Comparison of ENCODE assay signal across 17 cellular contexts in the genomic region with DNA sequence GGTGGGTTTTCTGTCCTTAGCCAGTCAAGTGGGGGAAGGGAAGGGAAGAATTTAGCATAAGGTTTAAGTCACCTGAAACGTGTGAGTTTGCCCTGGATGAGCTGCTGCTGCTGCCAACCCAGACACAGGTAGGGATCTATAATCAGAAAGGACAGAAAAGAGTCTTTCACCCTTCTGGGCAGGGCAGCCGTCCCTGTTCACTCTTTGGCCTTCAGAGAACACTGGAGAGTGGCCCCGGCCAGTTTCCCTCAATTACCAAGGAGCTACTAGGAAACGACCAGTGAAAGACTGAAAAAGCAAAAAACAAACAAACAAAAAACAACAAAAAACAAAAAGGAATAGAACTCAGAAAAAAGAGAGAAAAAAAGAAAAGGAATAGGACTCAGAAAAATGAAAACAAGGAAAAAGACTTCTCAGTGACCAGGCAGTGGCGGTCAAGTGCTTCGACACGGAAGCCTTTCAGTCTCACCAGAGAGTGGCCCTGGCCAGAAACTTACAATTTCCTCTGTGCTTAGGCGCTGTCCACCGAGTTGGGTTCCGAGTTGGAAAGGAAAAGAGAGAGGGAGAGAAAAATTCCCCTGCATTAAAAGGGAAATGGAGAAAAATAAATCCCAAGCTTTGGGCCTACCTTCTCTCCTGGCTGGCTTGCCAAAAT. TPM values are rescaled to one million over a fixed set of nuclear protein-coding genes. Genes with fewer than 3 reads are reported as not detected.
DNase-seq lines count a peak whose midpoint lies in the region; ATAC-seq lines count a peak whose summit lies in the region.
"Had no signal": no experiment of that assay in that cellular context is flagged by ENCODE, and none has a peak within 500 bp of the region (broad histone marks: within the 10 kb centered on the region; RNA-seq: fewer than 3 reads in every experiment).

No MANE protein-coding gene starts in this region.

- H3K4me3 Mint-ChIP-seq in activated T-cell treated with anti-CD3 and anti-CD28 coated beads, Interleukin-2, amount 50 U/mL, for 72 hours = peak overlapping the region; percentile 39 to 93
- H3K4me3 Mint-ChIP-seq in activated CD4-positive, alpha-beta memory T cell treated with anti-CD3 and anti-CD28 coated beads for 36 hours = peak overlapping the region; percentile 75
- peak overlapping the region; percentile 64 for H3K4me3 Mint-ChIP-seq in stimulated activated naive CD8-positive, alpha-beta T cell treated with anti-CD3 and anti-CD28 coated beads, Interleukin-15, amount 100 ng/mL, for 72 hours

- H3K27me3 ChIP-seq in SJCRH30 = no peaks in the 10 kb centered on the region; the same call in 1 of the 2 replicates
- H3K27me3 ChIP-seq: ovary, upper lobe of left lung had no signal

- H3K4me3 ChIP-seq in SJCRH30 = no peak overlapping the region
- H3K4me3 ChIP-seq: ovary, upper lobe of left lung had no signal

- no peak for ATAC-seq in activated T-cell treated with anti-CD3 and anti-CD28 coated beads, Interleukin-2, amount 50 U/mL, for 72 hours (replicated peaks in 1 of 2)
- peak; percentile 28 for ATAC-seq in left lobe of liver
- ATAC-seq in stimulated activated naive CD8-positive, alpha-beta T cell treated with anti-CD3 and anti-CD28 coated beads, Interleukin-15, amount 100 ng/mL, for 72 hours = no peak

- peak overlapping the region; percentile 84 for H3K27ac Mint-ChIP-seq in activated T-cell treated with anti-CD3 and anti-CD28 coated beads, Interleukin-2, amount 50 U/mL, for 72 hours
- H3K27ac Mint-ChIP-seq in activated CD4-positive, alpha-beta memory T cell treated with anti-CD3 and anti-CD28 coated beads for 36 hours = peak overlapping the region; percentile 94
- H3K27ac Mint-ChIP-seq in stimulated activated naive CD8-positive, alpha-beta T cell treated with anti-CD3 and anti-CD28 coated beads, Interleukin-15, amount 100 ng/mL, for 72 hours = peak overlapping the region in 1 of 2 donors; percentile 72

- CTCF ChIA-PET in activated CD4-positive, alpha-beta memory T cell treated with anti-CD3 and anti-CD28 coated beads for 36 hours (lab: Charles Lee) = interaction anchor here (1.1 to 1.2 kb wide), 3 partner anchors 10 to 124 kb away, joined by 3 to 4 read pairs (median 3); no protein-coding TSS in a partner anchor

- H3K4me1 Mint-ChIP-seq in activated T-cell treated with anti-CD3 and anti-CD28 coated beads, Interleukin-2, amount 50 U/mL, for 72 hours (ENCODE audit: low read depth) = peaks cover 49% of the 10 kb centered on the region
- peaks cover 45% of the 10 kb centered on the region for H3K4me1 Mint-ChIP-seq in activated CD4-positive, alpha-beta memory T cell treated with anti-CD3 and anti-CD28 coated beads for 36 hours (ENCODE audit: low read depth)
- peaks cover 43% of the 10 kb centered on the region for H3K4me1 Mint-ChIP-seq in stimulated activated naive CD8-positive, alpha-beta T cell treated with anti-CD3 and anti-CD28 coated beads, Interleukin-15, amount 100 ng/mL, for 72 hours

- H3K36me3 ChIP-seq in SJCRH30 = no peaks in the 10 kb centered on the region
- H3K36me3 ChIP-seq: ovary, upper lobe of left lung had no signal

- no peak overlapping the region for H3K27ac ChIP-seq in SJCRH30
- H3K27ac ChIP-seq: ovary had no signal

- POLR2A ChIA-PET in activated CD4-positive, alpha-beta memory T cell treated with anti-CD3 and anti-CD28 coated beads for 36 hours (lab: Charles Lee) = interaction anchor here (1.9 kb wide), 1 partner anchor 36 kb away, joined by 7 read pairs; no protein-coding TSS in a partner anchor

- no peaks in the 10 kb centered on the region; the same call in 1 of the 2 replicates for H3K4me1 ChIP-seq in SJCRH30

- H3K36me3 Mint-ChIP-seq in activated T-cell treated with anti-CD3 and anti-CD28 coated beads, Interleukin-2, amount 50 U/mL, for 72 hours (ENCODE audit: insufficient read depth in 2 of 2) = peaks cover 1 to 2% of the 10 kb centered on the region in 2 donors
- no peaks in the 10 kb centered on the region for H3K36me3 Mint-ChIP-seq in activated CD4-positive, alpha-beta memory T cell treated with anti-CD3 and anti-CD28 coated beads for 36 hours

- no peaks in the 10 kb centered on the region for H3K27me3 Mint-ChIP-seq in activated T-cell treated with anti-CD3 and anti-CD28 coated beads, Interleukin-2, amount 50 U/mL, for 72 hours (ENCODE audit: low read depth)
- H3K27me3 Mint-ChIP-seq in activated CD4-positive, alpha-beta memory T cell treated with anti-CD3 and anti-CD28 coated beads for 36 hours = no peaks in the 10 kb centered on the region
- no peaks in the 10 kb centered on the region for H3K27me3 Mint-ChIP-seq in stimulated activated naive CD8-positive, alpha-beta T cell treated with anti-CD3 and anti-CD28 coated beads, Interleukin-15, amount 100 ng/mL, for 72 hours

- H3K9me3 Mint-ChIP-seq in activated T-cell treated with anti-CD3 and anti-CD28 coated beads, Interleukin-2, amount 50 U/mL, for 72 hours = no peaks in the 10 kb centered on the region
- H3K9me3 Mint-ChIP-seq in activated CD4-positive, alpha-beta memory T cell treated with anti-CD3 and anti-CD28 coated beads for 36 hours = no peaks in the 10 kb centered on the region
- no peaks in the 10 kb centered on the region for H3K9me3 Mint-ChIP-seq in stimulated activated naive CD8-positive, alpha-beta T cell treated with anti-CD3 and anti-CD28 coated beads, Interleukin-15, amount 100 ng/mL, for 72 hours

- no peaks in the 10 kb centered on the region for H3K9me3 ChIP-seq in SJCRH30 (replicated peaks)
- H3K9me3 ChIP-seq: ovary, upper lobe of left lung had no signal

- intact Hi-C loops in activated CD4-positive, alpha-beta memory T cell treated with anti-CD3 and anti-CD28 coated beads for 36 hours (cut with micrococcal nuclease) = loop anchor here (5.0 to 10.0 kb wide), 2 partner anchors 466 to 893 kb away; a partner anchor contains a TSS

- no peak for DNase-seq in activated T-cell treated with anti-CD3 and anti-CD28 coated beads, Interleukin-2, amount 50 U/mL, for 72 hours
- no peak for DNase-seq in activated T-cell treated with anti-CD3 and anti-CD28 coated beads, Interleukin-2, amount 50 U/mL, for 48 hours
- DNase-seq in activated CD4-positive, alpha-beta memory T cell treated with anti-CD3 and anti-CD28 coated beads for 36 hours = no peak
- no peak for DNase-seq in left lobe of liver (ENCODE audit: low spot score)
- no peak for DNase-seq in stimulated activated naive CD8-positive, alpha-beta T cell treated with anti-CD3 and anti-CD28 coated beads, Interleukin-15, amount 100 ng/mL, for 72 hours
- DNase-seq in NCI-H526 treated with DMSO at 0.1 percent for 48 hours (lab: John Stamatoyannopoulos, UW) = no peak
- no peak for DNase-seq in NCI-H82 treated with DMSO at 0.1 percent for 48 hours (lab: John Stamatoyannopoulos, UW; ENCODE audit: unreplicated experiment)
- DNase-seq in SJCRH30 = no peak
- DNase-seq: activated CD8-positive, alpha-beta memory T cell treated with anti-CD3 and anti-CD28 coated beads, Interleukin-2, amount 50 U/mL, for 48 hours; DMS 273 treated with DMSO at 0.1 percent for 48 hours; effector CD4-positive, alpha-beta T cell; foreskin fibroblast; mammary epithelial cell; NCI-H146; NCI-H510A treated with DMSO at 0.1 percent for 48 hours; ovary had no signal

RNA-seq across cellular contexts. Expression of a gene that starts 2.5 kb away (rescaled TPM):
- 10 to 100 TPM; 19.4 to 28.2 TPM for total RNA-seq in activated T-cell treated with anti-CD3 and anti-CD28 coated beads, Interleukin-2, amount 50 U/mL, for 72 hours
- 10 to 100 TPM; 28.7 to 29.1 TPM for total RNA-seq in activated CD4-positive, alpha-beta memory T cell treated with anti-CD3 and anti-CD28 coated beads for 36 hours
- total RNA-seq in left lobe of liver = 13.2 TPM
- 1.7 and 2.0 TPM in 2 replicates for total RNA-seq in SJCRH30 (2014; rRNA removed; shearing (Covaris generic))

RNA-seq across cellular contexts. Expression of a gene that starts 26.6 kb away (rescaled TPM):
- 10 to 100 TPM; 44.8 to 53.1 TPM for total RNA-seq in activated T-cell treated with anti-CD3 and anti-CD28 coated beads, Interleukin-2, amount 50 U/mL, for 72 hours
- 10 to 100 TPM; 24.6 to 27.6 TPM for total RNA-seq in activated CD4-positive, alpha-beta memory T cell treated with anti-CD3 and anti-CD28 coated beads for 36 hours
- total RNA-seq in left lobe of liver = 29.2 TPM
- 0.08 and 0.10 TPM in 2 replicates for total RNA-seq in SJCRH30 (2014; rRNA removed; shearing (Covaris generic))

RNA-seq across cellular contexts. Expression of a gene that starts 53.1 kb away (rescaled TPM):
- total RNA-seq in activated T-cell treated with anti-CD3 and anti-CD28 coated beads, Interleukin-2, amount 50 U/mL, for 72 hours = under 1 TPM in 1 of 2 donors, not detected in 1; 0.10 TPM
- total RNA-seq in activated CD4-positive, alpha-beta memory T cell treated with anti-CD3 and anti-CD28 coated beads for 36 hours = not detected
- total RNA-seq in left lobe of liver = not detected
- total RNA-seq in SJCRH30 (2014; rRNA removed; shearing (Covaris generic)) = not detected in 2 replicates
- total RNA-seq: mammary epithelial cell, ovary, upper lobe of left lung had no signal

Comparison
In these comparisons a context has a peak if more than half of its experiments do, and no peak if none do; other contexts are left out.
1. RNA of a gene that starts 26.6 kb away (total RNA-seq): 44.8 to 53.1 TPM in activated T-cell treated with anti-CD3 and anti-CD28 coated beads, Interleukin-2, amount 50 U/mL, for 72 hours, 29.2 TPM in left lobe of liver (single experiment) and 24.6 to 27.6 TPM in activated CD4-positive, alpha-beta memory T cell treated with anti-CD3 and anti-CD28 coated beads for 36 hours; 0.08 to 0.10 TPM in SJCRH30; every median in the first group is over 10 times any median in the second.
2. Peak in every context shown above with its lines, with median percentiles within 50 percentile points of each other: H3K4me3 Mint-ChIP-seq.